Comparison of ENCODE assay signal across 25 cellular contexts in the genomic region with DNA sequence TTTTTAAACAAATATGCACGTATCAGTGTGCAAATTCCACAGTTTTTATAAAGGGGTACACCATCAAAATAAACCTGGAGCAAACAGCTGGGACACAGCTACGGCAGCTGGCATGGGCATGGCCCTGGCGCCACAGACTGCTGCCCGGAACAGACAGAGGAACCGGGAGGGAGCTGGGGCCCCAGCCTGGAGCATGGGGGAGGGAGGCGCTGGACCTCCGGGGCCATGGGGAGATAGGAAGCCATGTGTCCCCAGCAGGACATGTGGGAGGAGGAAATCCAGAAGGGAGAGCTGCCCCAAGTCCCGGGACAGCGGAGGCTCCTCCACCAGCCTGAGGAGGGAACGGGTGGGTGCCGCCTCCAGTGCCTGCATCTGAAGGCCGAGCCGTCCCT.
"Had no signal": no experiment of that assay in that cellular context is flagged by ENCODE, and none has a peak within 500 bp of the region (broad histone marks: within the 10 kb centered on the region; RNA-seq: fewer than 3 reads in every experiment).

No MANE protein-coding gene starts in this region.

- H3K36me3 Mint-ChIP-seq: activated naive CD4-positive, alpha-beta T cell treated with anti-CD3 and anti-CD28 coated beads, Interleukin-2, amount 50 U/mL, for 72 hours had no signal

- H3K9me3 ChIP-seq: ascending aorta, body of pancreas, MG63, Peyer's patch had no signal

- H3K27ac ChIP-seq: ascending aorta, body of pancreas, Peyer's patch, RWPE1 had no signal

- H3K27ac Mint-ChIP-seq: activated naive CD4-positive, alpha-beta T cell treated with anti-CD3 and anti-CD28 coated beads, Interleukin-2, amount 50 U/mL, for 72 hours; activated naive CD8-positive, alpha-beta T cell treated with anti-CD3 and anti-CD28 coated beads, Interleukin-2, amount 50 U/mL, for 24 hours; T-helper 1 cell treated with Interleukin-12 subunit alpha and Interleukin-12 subunit beta and Interleukin-4 antibody, amounts not matched to agents 30 μg/mL and 1 μg/mL, for 36 hours had no signal

- H3K36me3 ChIP-seq: ascending aorta, MG63, Peyer's patch had no signal

- DNase-seq: activated CD4-positive, alpha-beta T cell treated with anti-CD3 and anti-CD28 coated beads for 4 hours; activated CD4-positive, alpha-beta T cell treated with anti-CD3 and anti-CD28 coated beads, Interleukin-2, amount 50 U/mL, for 4 hours; activated CD8-positive, alpha-beta memory T cell treated with anti-CD3 and anti-CD28 coated beads for 24 hours; activated effector memory CD4-positive, alpha-beta T cell treated with anti-CD3 and anti-CD28 coated beads, Interleukin-2, amount 50 U/mL, for 16 hours; activated naive CD4-positive, alpha-beta T cell treated with Interleukin-2 at 50 U/mL for 16 hours; activated naive CD8-positive, alpha-beta T cell treated with anti-CD3 and anti-CD28 coated beads, Interleukin-2, amount 50 U/mL, for 24 hours; activated T-cell treated with anti-CD3 and anti-CD28 coated beads, Interleukin-2, amount 50 U/mL, for 4 hours; amniotic stem cell; body of pancreas; MG63; MV-4-11; NCI-H1105 treated with DMSO at 0.1 percent for 48 hours; NCI-H1436 treated with DMSO at 0.1 percent for 48 hours; NCI-H187 treated with DMSO at 0.1 percent for 48 hours; NCI-H2227 treated with DMSO at 0.1 percent for 48 hours; NCI-H526; NCI-H82; Peyer's patch; SHP77 treated with DMSO at 0.1 percent for 48 hours had no signal

- H3K9me3 Mint-ChIP-seq: activated naive CD4-positive, alpha-beta T cell treated with anti-CD3 and anti-CD28 coated beads, Interleukin-2, amount 50 U/mL, for 72 hours; activated naive CD8-positive, alpha-beta T cell treated with anti-CD3 and anti-CD28 coated beads, Interleukin-2, amount 50 U/mL, for 24 hours; activated T-cell treated with anti-CD3 and anti-CD28 coated beads, Interleukin-2, amount 50 U/mL, for 4 hours; central memory CD8-positive, alpha-beta T cell; T-helper 1 cell treated with Interleukin-12 subunit alpha and Interleukin-12 subunit beta and Interleukin-4 antibody, amounts not matched to agents 30 μg/mL and 1 μg/mL, for 36 hours had no signal

- ATAC-seq: activated CD4-positive, CD25-positive, alpha-beta regulatory T cell treated with anti-CD3 and anti-CD28 coated beads, Interleukin-2, amount 50 U/mL, for 24 hours; activated naive CD4-positive, alpha-beta T cell treated with anti-CD3 and anti-CD28 coated beads, Interleukin-2, amount 50 U/mL, for 72 hours; activated naive CD8-positive, alpha-beta T cell treated with anti-CD3 and anti-CD28 coated beads, Interleukin-2, amount 50 U/mL, for 24 hours; activated T-cell treated with anti-CD3 and anti-CD28 coated beads, Interleukin-2, amount 50 U/mL, for 4 hours; body of pancreas had no signal

- H3K27me3 Mint-ChIP-seq: activated naive CD8-positive, alpha-beta T cell treated with anti-CD3 and anti-CD28 coated beads, Interleukin-2, amount 50 U/mL, for 24 hours; central memory CD8-positive, alpha-beta T cell had no signal

- H3K4me3 Mint-ChIP-seq: activated naive CD8-positive, alpha-beta T cell treated with anti-CD3 and anti-CD28 coated beads, Interleukin-2, amount 50 U/mL, for 24 hours; activated T-cell treated with anti-CD3 and anti-CD28 coated beads, Interleukin-2, amount 50 U/mL, for 4 hours; central memory CD8-positive, alpha-beta T cell; T-helper 1 cell treated with Interleukin-12 subunit alpha and Interleukin-12 subunit beta and Interleukin-4 antibody, amounts not matched to agents 30 μg/mL and 1 μg/mL, for 36 hours had no signal

- H3K27me3 ChIP-seq: ascending aorta, body of pancreas, MG63, Peyer's patch had no signal

- H3K4me3 ChIP-seq: ascending aorta, body of pancreas, MG63, Peyer's patch had no signal

- H3K4me1 ChIP-seq: ascending aorta, body of pancreas, Peyer's patch had no signal
